17 cellular contexts compared by ENCODE assay signal in the genomic region with DNA sequence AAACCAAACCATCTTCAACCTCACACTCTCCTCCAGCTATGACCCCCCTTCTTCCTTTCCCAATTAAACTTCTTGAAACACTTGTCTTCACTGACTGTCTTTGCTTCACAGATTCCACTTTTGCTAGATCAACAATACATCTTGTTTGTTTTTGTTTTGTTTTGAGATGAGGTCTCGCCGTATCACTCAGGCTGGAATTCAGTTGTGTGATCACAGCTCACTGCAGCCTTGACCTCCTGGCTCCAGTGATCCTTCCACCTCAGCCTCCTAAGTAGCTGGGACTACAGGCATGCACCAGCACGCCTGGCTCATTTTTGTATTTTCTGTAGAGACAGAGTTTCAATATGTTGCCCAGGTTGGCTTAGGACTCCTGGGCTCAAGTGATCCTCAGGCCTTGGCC. TPM values are rescaled to one million over a fixed set of nuclear protein-coding genes. Genes with fewer than 3 reads are reported as not detected.
DNase-seq lines count a peak whose midpoint lies in the region; ATAC-seq, FAIRE-seq and TF ChIP-seq lines count a peak whose summit lies in the region.
"Had no signal": no experiment of that assay in that cellular context is flagged by ENCODE, and none has a peak within 500 bp of the region (broad histone marks: within the 10 kb centered on the region; RNA-seq: fewer than 3 reads in every experiment).

No MANE protein-coding gene starts in this region.

- no peaks in the 10 kb centered on the region for H3K27me3 Mint-ChIP-seq in chondrocyte (ENCODE audit: low read depth)
- H3K27me3 Mint-ChIP-seq in stimulated activated naive B cell treated with anti-CD40 and anti-IgM and Interleukin-4, amounts not matched to agents 10 μg/mL and 1 μg/mL and 100 μg/mL, for 72 hours: no peaks in the 10 kb centered on the region
- H3K27me3 Mint-ChIP-seq: CD4-positive, alpha-beta memory T cell had no signal

- DNase-seq in A549 (ENCODE audit: low read depth in 1 of 2, low spot score in 1 of 2) (peak in 1 of 2 experiments; percentile 29), GM12891 (ENCODE audit: insufficient read length, low spot score) (no peak), chondrocyte (ENCODE audit: low spot score) (peak; percentile 11), posterior vena cava (ENCODE audit: low spot score) (peak; percentile 19), SKM-1 (lab: John Stamatoyannopoulos, UW; ENCODE audit: unreplicated experiment) (no peak)
- DNase-seq in stimulated activated naive CD4-positive, alpha-beta T cell treated with Interleukin-2 at 50 U/mL for 16 hours (lab: John Stamatoyannopoulos, UW): no peak
- DNase-seq in stimulated activated naive B cell treated with anti-CD40 and anti-IgM and Interleukin-4, amounts not matched to agents 10 μg/mL and 1 μg/mL and 100 μg/mL, for 72 hours: no peak
- DNase-seq: 8988T; C1 segment of cervical spinal cord; CD4-positive, alpha-beta memory T cell; COR-L47; DMS153; DND-41; H9 had no signal

- H3K4me2 ChIP-seq in A549: no peak overlapping the region
- H3K4me2 ChIP-seq: GM23338 had no signal

- H3K36me3 Mint-ChIP-seq in chondrocyte (ENCODE audit: low read depth): peaks cover 13% of the 10 kb centered on the region
- H3K36me3 Mint-ChIP-seq in stimulated activated naive B cell treated with anti-CD40 and anti-IgM and Interleukin-4, amounts not matched to agents 10 μg/mL and 1 μg/mL and 100 μg/mL, for 72 hours: peaks cover 0 to 11% of the 10 kb centered on the region in 2 donors

- TF ChIP-seq CTCF in A549 (IDR thresholded peaks at IDR 0.05) (no peak), chondrocyte (IDR thresholded peaks at IDR 0.05) (no peak)

- no peak overlapping the region for H3K27ac Mint-ChIP-seq in chondrocyte (ENCODE audit: unreplicated experiment)
- H3K27ac Mint-ChIP-seq in stimulated activated naive B cell treated with anti-CD40 and anti-IgM and Interleukin-4, amounts not matched to agents 10 μg/mL and 1 μg/mL and 100 μg/mL, for 72 hours: no peak overlapping the region
- H3K27ac Mint-ChIP-seq: GM23338 had no signal

- H3K9me3 ChIP-seq in A549: peaks cover 9% of the 10 kb centered on the region

- no peak for TF ChIP-seq POLR2A in A549 (IDR thresholded peaks at IDR 0.05; ENCODE audit: low read length)
- no peak for TF ChIP-seq POLR2A in GM12891 (IDR thresholded peaks at IDR 0.05; ENCODE audit: low read depth, low read length)

- FAIRE-seq in A549 (lab: Jason Lieb, UNC): no peak
- FAIRE-seq in GM12891 (lab: Jason Lieb, UNC): peak; percentile 9
- FAIRE-seq: G401.6 had no signal

- 65% methylated on average over 3 of the region's 3 CpGs for WGBS in A549 (ENCODE audit: missing lambda C conversion rate)

- CTCF ChIA-PET in A549 (lab: Yijun Ruan, JAX): interaction anchor here (1.7 kb wide), 1 partner anchor 12 kb away, joined by 4 read pairs; no protein-coding TSS in a partner anchor

- peaks cover 10% of the 10 kb centered on the region for H3K9me3 Mint-ChIP-seq in chondrocyte (ENCODE audit: low read depth)
- H3K9me3 Mint-ChIP-seq in stimulated activated naive B cell treated with anti-CD40 and anti-IgM and Interleukin-4, amounts not matched to agents 10 μg/mL and 1 μg/mL and 100 μg/mL, for 72 hours: peaks cover 5 to 6% of the 10 kb centered on the region in 2 donors

- POLR2A ChIA-PET in A549 (lab: Yijun Ruan, JAX): no interaction called here

- peaks cover 39% of the 10 kb centered on the region for H3K4me1 ChIP-seq in A549

- no peak for ATAC-seq in A549
- ATAC-seq in stimulated activated naive B cell treated with anti-CD40 and anti-IgM and Interleukin-4, amounts not matched to agents 10 μg/mL and 1 μg/mL and 100 μg/mL, for 72 hours (replicated peaks): no peak
- ATAC-seq: GM23338, HCT116 had no signal

- no peak for TF ChIP-seq EP300 in A549 (IDR thresholded peaks at IDR 0.05)

- H3K4me3 Mint-ChIP-seq in chondrocyte (ENCODE audit: unreplicated experiment): no peak overlapping the region
- no peak overlapping the region for H3K4me3 Mint-ChIP-seq in stimulated activated naive B cell treated with anti-CD40 and anti-IgM and Interleukin-4, amounts not matched to agents 10 μg/mL and 1 μg/mL and 100 μg/mL, for 72 hours
- H3K4me3 Mint-ChIP-seq: CD4-positive, alpha-beta memory T cell; GM23338; H9 had no signal

- H3K4me1 Mint-ChIP-seq in chondrocyte (ENCODE audit: low read depth): peaks cover 12% of the 10 kb centered on the region
- peaks cover 8 to 24% of the 10 kb centered on the region in 2 donors for H3K4me1 Mint-ChIP-seq in stimulated activated naive B cell treated with anti-CD40 and anti-IgM and Interleukin-4, amounts not matched to agents 10 μg/mL and 1 μg/mL and 100 μg/mL, for 72 hours
- H3K4me1 Mint-ChIP-seq: CD4-positive, alpha-beta memory T cell; GM23338; H9 had no signal

- no peak overlapping the region for H3K4me3 ChIP-seq in A549
- H3K4me3 ChIP-seq: GM23338 had no signal

- intact Hi-C loops in posterior vena cava (cut with DNase I): no loop called here

- TF ChIP-seq RAD21 in A549 (conservative IDR thresholded peaks at IDR 0.05 in 1 of 2, IDR thresholded peaks at IDR 0.05 in 1 of 2): no peak

- H3K27ac ChIP-seq in A549: peak overlapping the region; percentile 82 to 91; a peak in 5 of 6 replicates

TF ChIP-seq in A549, 52 proteins besides CTCF, POLR2A, EP300 and RAD21 (continues in another document):
- no peak for TF ChIP-seq SMC3 (IDR thresholded peaks at IDR 0.05)
- no peak for TF ChIP-seq EHMT2 (IDR thresholded peaks at IDR 0.05; ENCODE audit: low read depth)
- no peak for TF ChIP-seq ZC3H11A (IDR thresholded peaks at IDR 0.05)
- no peak for TF ChIP-seq ESRRA (IDR thresholded peaks at IDR 0.05; ENCODE audit: borderline replicate concordance, low read length)
- TF ChIP-seq JUNB (IDR thresholded peaks at IDR 0.05): no peak
- no peak for TF ChIP-seq TP53 (CRISPR knock-in tag; IDR thresholded peaks at IDR 0.05)
- no peak for TF ChIP-seq HOXA7 (CRISPR knock-in tag; IDR thresholded peaks at IDR 0.05)
- no peak for TF ChIP-seq RNF2 (IDR thresholded peaks at IDR 0.05; ENCODE audit: borderline replicate concordance, low read depth)
- TF ChIP-seq, protein P1, sequence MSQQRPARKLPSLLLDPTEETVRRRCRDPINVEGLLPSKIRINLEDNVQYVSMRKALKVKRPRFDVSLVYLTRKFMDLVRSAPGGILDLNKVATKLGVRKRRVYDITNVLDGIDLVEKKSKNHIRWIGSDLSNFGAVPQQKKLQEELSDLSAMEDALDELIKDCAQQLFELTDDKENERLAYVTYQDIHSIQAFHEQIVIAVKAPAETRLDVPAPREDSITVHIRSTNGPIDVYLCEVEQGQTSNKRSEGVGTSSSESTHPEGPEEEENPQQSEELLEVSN (IDR thresholded peaks at IDR 0.05; ENCODE audit: borderline replicate concordance, low read depth): no peak

TF ChIP-seq in GM12891, 5 proteins besides CTCF, POLR2A, EP300 and RAD21:
- TF ChIP-seq POLR2AphosphoS5 (IDR thresholded peaks at IDR 0.05; ENCODE audit: low read depth, low read length) (no peak), POU2F2 (IDR thresholded peaks at IDR 0.05; ENCODE audit: low read depth, low read length) (no peak), PAX5 (IDR thresholded peaks at IDR 0.05; ENCODE audit: insufficient read depth, low read length, severe bottlenecking) (no peak)
TF ChIP-seq in GM12891: peak in this region for 0.

RNA-seq across cellular contexts. Expression of a gene that starts 59.7 kb away (rescaled TPM):
- polyA plus RNA-seq in A549 (2011; rRNA removed): 33.4 and 39.0 TPM in 2 replicates
- 27.4 and 35.7 TPM in 2 replicates for polyA plus RNA-seq in A549 (2012; cell fraction: cytosol; rRNA removed)
- polyA plus RNA-seq in A549 (2012; cell fraction: nucleus; rRNA removed): 31.5 and 36.7 TPM in 2 replicates
- polyA plus RNA-seq in A549 (2017; fragmentation: RNase III; extraction: RNeasy Plus Mini Kit Qiagen cat#74134 plus additional on column Dnase treatment): 17.3 to 19.6 TPM (median 19.0 TPM) in 3 replicates
- polyA minus RNA-seq in A549 (2011; rRNA and poly(A)+ RNA removed): 56.5 and 69.9 TPM in 2 replicates
- polyA plus RNA-seq in GM12891 (2012; ENCODE audit: low read depth, missing spikeins): 1.6 TPM
- 45.0 to 87.6 TPM (median 46.6 TPM) in 3 replicates for total RNA-seq in chondrocyte
- total RNA-seq in posterior vena cava: 10 to 100 TPM; 27.0 to 29.2 TPM

Comparison
In these comparisons a context has a peak if more than half of its experiments do, and no peak if none do; other contexts are left out.
1. DNase-seq: peak in chondrocyte (single experiment) and posterior vena cava (single experiment); none in GM12891 (single experiment), stimulated activated naive CD4-positive, alpha-beta T cell treated with Interleukin-2 at 50 U/mL for 16 hours (single experiment), SKM-1 (single experiment) and stimulated activated naive B cell treated with anti-CD40 and anti-IgM and Interleukin-4, amounts not matched to agents 10 μg/mL and 1 μg/mL and 100 μg/mL, for 72 hours (single experiment).